Comparison of ENCODE assay signal across 17 cellular contexts in the genomic region with DNA sequence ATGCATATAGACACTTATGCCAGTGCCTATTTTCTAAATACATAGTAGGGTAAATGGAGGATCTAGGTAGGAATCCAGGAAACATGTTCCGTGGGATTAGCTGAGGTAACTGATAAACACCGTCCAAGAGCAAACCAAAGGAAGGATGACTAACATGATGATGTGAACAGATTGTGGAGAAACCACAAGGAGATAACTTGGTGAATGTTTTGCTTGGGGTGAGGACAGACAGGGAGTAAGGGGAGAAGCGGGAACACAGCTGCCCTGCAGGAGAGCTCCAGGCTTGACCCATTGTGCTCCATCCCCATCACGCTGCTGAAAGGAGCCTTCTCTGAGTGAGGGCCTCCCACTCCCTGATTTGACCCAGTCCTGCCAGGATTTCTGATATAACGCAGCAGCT.
DNase-seq lines count a peak whose midpoint lies in the region; ATAC-seq and TF ChIP-seq lines count a peak whose summit lies in the region.
"Had no signal": no experiment of that assay in that cellular context is flagged by ENCODE, and none has a peak within 500 bp of the region (broad histone marks: within the 10 kb centered on the region; RNA-seq: fewer than 3 reads in every experiment).

No MANE protein-coding gene starts in this region.

- H3K9me3 Mint-ChIP-seq in mesothelial cell of epicardium: no peaks in the 10 kb centered on the region
- H3K9me3 Mint-ChIP-seq: neural crest cell had no signal

- no peak for TF ChIP-seq POLR2A in Peyer's patch (IDR thresholded peaks at IDR 0.05)

- peak; percentile 20 for ATAC-seq in Right ventricle myocardium inferior
- no peak for ATAC-seq in Right ventricle myocardium superior (ENCODE audit: poor library complexity)
- ATAC-seq in SK-N-SH treated with all-trans-retinoic acid at 6 μM for 48 hours: peak; percentile 28; the same call in 1 of the 3 replicates
- no peak for ATAC-seq in aorta (ENCODE audit: low FRiP score)
- ATAC-seq: Panc1 had no signal

- H4K20me1 ChIP-seq in smooth muscle cell (ENCODE audit: low read depth): no peaks in the 10 kb centered on the region

- TF ChIP-seq CTCF in fibroblast of the aortic adventitia (IDR thresholded peaks at IDR 0.05; ENCODE audit: insufficient read depth, low read length) (no peak), smooth muscle cell (IDR thresholded peaks at IDR 0.05; ENCODE audit: borderline replicate concordance, insufficient read depth, poor library complexity, severe bottlenecking) (no peak), mesothelial cell of epicardium (IDR thresholded peaks at IDR 0.05; ENCODE audit: unreplicated experiment) (no peak), Peyer's patch (IDR thresholded peaks at IDR 0.05) (no peak)

- H3K36me3 ChIP-seq in smooth muscle cell (ENCODE audit: low read depth): no peaks in the 10 kb centered on the region
- no peaks in the 10 kb centered on the region for H3K36me3 ChIP-seq in aorta (ENCODE audit: control insufficient read depth in 1 of 2, insufficient read depth in 2 of 2, low read length in 1 of 2)
- no peaks in the 10 kb centered on the region for H3K36me3 ChIP-seq in Peyer's patch
- H3K36me3 ChIP-seq: tibial artery had no signal

- no peaks in the 10 kb centered on the region for H3K4me1 ChIP-seq in smooth muscle cell (ENCODE audit: low read depth)
- H3K4me1 ChIP-seq in aorta (ENCODE audit: control insufficient read depth in 1 of 2, insufficient read depth in 2 of 2, low read length in 2 of 2): no peaks in the 10 kb centered on the region
- H3K4me1 ChIP-seq in Peyer's patch: no peaks in the 10 kb centered on the region
- H3K4me1 ChIP-seq: tibial artery had no signal

- H3K4me1 Mint-ChIP-seq in mesothelial cell of epicardium: no peaks in the 10 kb centered on the region
- H3K4me1 Mint-ChIP-seq: CD4-positive, alpha-beta memory T cell; neural crest cell had no signal

- H3K79me2 ChIP-seq in smooth muscle cell (ENCODE audit: low read depth): no peaks in the 10 kb centered on the region

- intact Hi-C loops in Right ventricle myocardium inferior (cut with DNase I) (no loop called here), Right ventricle myocardium superior (cut with DNase I) (no loop called here), aorta (cut with DNase I) (no loop called here)

- DNase-seq in Right ventricle myocardium inferior (ENCODE audit: missing footprints) (no peak), Right ventricle myocardium superior (no peak), fibroblast of the aortic adventitia (ENCODE audit: low read depth) (peak; percentile 97), smooth muscle cell (lab: John Stamatoyannopoulos, UW; ENCODE audit: unreplicated experiment) (no peak), mesothelial cell of epicardium (ENCODE audit: low spot score in 2 of 2, unreplicated experiment in 2 of 2) (no peak), aorta (no peak), Peyer's patch (no peak)
- DNase-seq: activated CD4-positive, alpha-beta T cell treated with anti-CD3 and anti-CD28 coated beads for 1 hour; activated gamma-delta T cell treated with Interleukin-2 at 50 U/mL for 16 hours; caudate nucleus; CD4-positive, alpha-beta memory T cell; mesendoderm; NCI-H748 treated with DMSO at 0.1 percent for 48 hours; tibial artery had no signal

- no peaks in the 10 kb centered on the region for H3K9me3 ChIP-seq in smooth muscle cell (replicated peaks; ENCODE audit: low read depth)
- H3K9me3 ChIP-seq in aorta (ENCODE audit: control insufficient read depth, low read length): no peaks in the 10 kb centered on the region
- no peaks in the 10 kb centered on the region for H3K9me3 ChIP-seq in Peyer's patch
- H3K9me3 ChIP-seq: tibial artery had no signal

- H3K4me2 ChIP-seq in smooth muscle cell: peak overlapping the region; percentile 10

- no peaks in the 10 kb centered on the region for H3K27me3 ChIP-seq in smooth muscle cell (ENCODE audit: low read depth)
- H3K27me3 ChIP-seq in aorta (ENCODE audit: control insufficient read depth in 1 of 2, insufficient read depth in 2 of 2, low read length in 1 of 2): no peaks in the 10 kb centered on the region
- H3K27me3 ChIP-seq in Peyer's patch: no peaks in the 10 kb centered on the region
- H3K27me3 ChIP-seq: tibial artery had no signal

- no peak overlapping the region for H3K4me3 Mint-ChIP-seq in mesothelial cell of epicardium
- H3K4me3 Mint-ChIP-seq: CD4-positive, alpha-beta memory T cell; neural crest cell had no signal

- no peak overlapping the region for H3K4me3 ChIP-seq in fibroblast of the aortic adventitia (ENCODE audit: low read depth, low read length)
- no peak overlapping the region for H3K4me3 ChIP-seq in smooth muscle cell
- H3K4me3 ChIP-seq in aorta (ENCODE audit: low read length in 2 of 2): no peak overlapping the region
- no peak overlapping the region for H3K4me3 ChIP-seq in Peyer's patch
- H3K4me3 ChIP-seq: tibial artery had no signal

- peaks cover 4% of the 10 kb centered on the region for H3F3A ChIP-seq in smooth muscle cell (ENCODE audit: low read depth)

- H3K27ac ChIP-seq in smooth muscle cell (ENCODE audit: low read depth) (no peak overlapping the region), aorta (ENCODE audit: low read depth in 1 of 2, low read length in 2 of 2) (no peak overlapping the region), Peyer's patch (no peak overlapping the region)
- H3K27ac ChIP-seq: tibial artery had no signal

- H3K27me3 Mint-ChIP-seq in mesothelial cell of epicardium (ENCODE audit: low read depth): no peaks in the 10 kb centered on the region
- H3K27me3 Mint-ChIP-seq: CD4-positive, alpha-beta memory T cell had no signal

- H2AFZ ChIP-seq in smooth muscle cell (ENCODE audit: low read depth): no peak overlapping the region

- no peak overlapping the region for H3K27ac Mint-ChIP-seq in mesothelial cell of epicardium
- H3K27ac Mint-ChIP-seq: CD4-positive, alpha-beta memory T cell had no signal

- H3K9ac ChIP-seq in smooth muscle cell (ENCODE audit: low read depth): no peak overlapping the region

- WGBS in smooth muscle cell (ENCODE audit: low lambda C conversion rate): 42% methylated on average over 5 of the region's 5 CpGs
- 84 to 86% methylated on average over 5 of the region's 5 CpGs for WGBS in aorta, 2 donors

- H3K36me3 Mint-ChIP-seq in mesothelial cell of epicardium: no peaks in the 10 kb centered on the region
- H3K36me3 Mint-ChIP-seq: CD4-positive, alpha-beta memory T cell had no signal

TF ChIP-seq in SK-N-SH treated with all-trans-retinoic acid at 6 μM for 48 hours, 23 proteins besides CTCF, POLR2A, EP300 and RAD21:
- TF ChIP-seq, protein P1, sequence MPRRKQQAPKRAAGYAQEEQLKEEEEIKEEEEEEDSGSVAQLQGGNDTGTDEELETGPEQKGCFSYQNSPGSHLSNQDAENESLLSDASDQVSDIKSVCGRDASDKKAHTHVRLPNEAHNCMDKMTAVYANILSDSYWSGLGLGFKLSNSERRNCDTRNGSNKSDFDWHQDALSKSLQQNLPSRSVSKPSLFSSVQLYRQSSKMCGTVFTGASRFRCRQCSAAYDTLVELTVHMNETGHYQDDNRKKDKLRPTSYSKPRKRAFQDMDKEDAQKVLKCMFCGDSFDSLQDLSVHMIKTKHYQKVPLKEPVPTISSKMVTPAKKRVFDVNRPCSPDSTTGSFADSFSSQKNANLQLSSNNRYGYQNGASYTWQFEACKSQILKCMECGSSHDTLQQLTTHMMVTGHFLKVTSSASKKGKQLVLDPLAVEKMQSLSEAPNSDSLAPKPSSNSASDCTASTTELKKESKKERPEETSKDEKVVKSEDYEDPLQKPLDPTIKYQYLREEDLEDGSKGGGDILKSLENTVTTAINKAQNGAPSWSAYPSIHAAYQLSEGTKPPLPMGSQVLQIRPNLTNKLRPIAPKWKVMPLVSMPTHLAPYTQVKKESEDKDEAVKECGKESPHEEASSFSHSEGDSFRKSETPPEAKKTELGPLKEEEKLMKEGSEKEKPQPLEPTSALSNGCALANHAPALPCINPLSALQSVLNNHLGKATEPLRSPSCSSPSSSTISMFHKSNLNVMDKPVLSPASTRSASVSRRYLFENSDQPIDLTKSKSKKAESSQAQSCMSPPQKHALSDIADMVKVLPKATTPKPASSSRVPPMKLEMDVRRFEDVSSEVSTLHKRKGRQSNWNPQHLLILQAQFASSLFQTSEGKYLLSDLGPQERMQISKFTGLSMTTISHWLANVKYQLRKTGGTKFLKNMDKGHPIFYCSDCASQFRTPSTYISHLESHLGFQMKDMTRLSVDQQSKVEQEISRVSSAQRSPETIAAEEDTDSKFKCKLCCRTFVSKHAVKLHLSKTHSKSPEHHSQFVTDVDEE (CRISPR knock-in tag; IDR thresholded peaks at IDR 0.05): no peak
- TF ChIP-seq ZFP3 (CRISPR knock-in tag; IDR thresholded peaks at IDR 0.05) (peak; percentile 56; the same call in 1 of the 2 replicates), PPARA (CRISPR knock-in tag; IDR thresholded peaks at IDR 0.05; ENCODE audit: borderline replicate concordance) (no peak), OSR1 (CRISPR knock-in tag; IDR thresholded peaks at IDR 0.05) (no peak)
- TF ChIP-seq, protein P2, sequence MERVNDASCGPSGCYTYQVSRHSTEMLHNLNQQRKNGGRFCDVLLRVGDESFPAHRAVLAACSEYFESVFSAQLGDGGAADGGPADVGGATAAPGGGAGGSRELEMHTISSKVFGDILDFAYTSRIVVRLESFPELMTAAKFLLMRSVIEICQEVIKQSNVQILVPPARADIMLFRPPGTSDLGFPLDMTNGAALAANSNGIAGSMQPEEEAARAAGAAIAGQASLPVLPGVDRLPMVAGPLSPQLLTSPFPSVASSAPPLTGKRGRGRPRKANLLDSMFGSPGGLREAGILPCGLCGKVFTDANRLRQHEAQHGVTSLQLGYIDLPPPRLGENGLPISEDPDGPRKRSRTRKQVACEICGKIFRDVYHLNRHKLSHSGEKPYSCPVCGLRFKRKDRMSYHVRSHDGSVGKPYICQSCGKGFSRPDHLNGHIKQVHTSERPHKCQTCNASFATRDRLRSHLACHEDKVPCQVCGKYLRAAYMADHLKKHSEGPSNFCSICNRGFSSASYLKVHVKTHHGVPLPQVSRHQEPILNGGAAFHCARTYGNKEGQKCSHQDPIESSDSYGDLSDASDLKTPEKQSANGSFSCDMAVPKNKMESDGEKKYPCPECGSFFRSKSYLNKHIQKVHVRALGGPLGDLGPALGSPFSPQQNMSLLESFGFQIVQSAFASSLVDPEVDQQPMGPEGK (CRISPR knock-in tag; IDR thresholded peaks at IDR 0.05; ENCODE audit: borderline replicate concordance): no peak

Comparison
In these comparisons a context has a peak if more than half of its experiments do, and no peak if none do; other contexts are left out.
1. ATAC-seq: peak in Right ventricle myocardium inferior (single experiment) and SK-N-SH treated with all-trans-retinoic acid at 6 μM for 48 hours (single experiment); none in Right ventricle myocardium superior (single experiment) and aorta (single experiment).